26 cellular contexts compared by ENCODE assay signal in genomic region chr1:16095447-16095846, GRCh38. TPM values are rescaled to one million over a fixed set of nuclear protein-coding genes. Genes with fewer than 3 reads are reported as not detected.
DNase-seq lines count a peak whose midpoint lies in the region; ATAC-seq and TF ChIP-seq lines count a peak whose summit lies in the region.
"Had no signal": no experiment of that assay in that cellular context is flagged by ENCODE, and none has a peak within 500 bp of the region (broad histone marks: within the 10 kb centered on the region; RNA-seq: fewer than 3 reads in every experiment).

No MANE protein-coding gene starts in this region.

- H4K8ac ChIP-seq in IMR-90 (ENCODE audit: low read depth in 2 of 2, low read length in 2 of 2): no peak overlapping the region
- H4K8ac ChIP-seq in mesenchymal stem cell (ENCODE audit: low read length): no peak overlapping the region

- no TSS peak for BruUV-seq in IMR-90 (replicated peaks; lab: Mats Ljungman, UMichigan)
- no TSS peak for BruUV-seq in MCF 10A (replicated peaks; lab: Mats Ljungman, UMichigan)

- H3K23ac ChIP-seq in IMR-90 (ENCODE audit: low read depth, low read length) (no peak overlapping the region), mesenchymal stem cell (ENCODE audit: low read length in 2 of 2) (no peak overlapping the region)

- H2BK20ac ChIP-seq in IMR-90 (ENCODE audit: low read depth, low read length): no peak overlapping the region

- H2BK15ac ChIP-seq in IMR-90 (ENCODE audit: low read depth, low read length) (no peak overlapping the region), mesenchymal stem cell (ENCODE audit: low read depth, poor library complexity, severe bottlenecking) (peak overlapping the region; percentile 26)

- no peaks in the 10 kb centered on the region for H3K9me3 Mint-ChIP-seq in MCF 10A (ENCODE audit: unreplicated experiment)
- H3K9me3 Mint-ChIP-seq: CD8-positive, alpha-beta T cell had no signal

- POLR2A ChIA-PET in IMR-90 (lab: Charles Lee; ENCODE audit: unreplicated experiment) (no interaction called here), MCF 10A (lab: Yijun Ruan, JAX) (no interaction called here)

- H4K5ac ChIP-seq in IMR-90 (ENCODE audit: low read depth, low read length): no peak overlapping the region

- H3K79me1 ChIP-seq in IMR-90 (ENCODE audit: low read depth in 1 of 2, low read length in 2 of 2): no peaks in the 10 kb centered on the region
- H3K79me1 ChIP-seq in mesenchymal stem cell (replicated peaks; ENCODE audit: low read length, poor library complexity, severe bottlenecking): no peaks in the 10 kb centered on the region

- in situ Hi-C loops in IMR-90 (cut with MboI; ENCODE audit: low sequenced_read_pairs): no loop called here

- no peak overlapping the region for H4K91ac ChIP-seq in IMR-90 (ENCODE audit: insufficient read depth, low read depth, low read length)
- H4K91ac ChIP-seq in mesenchymal stem cell (ENCODE audit: low read length): no peak overlapping the region

- no peak overlapping the region for H3K27ac Mint-ChIP-seq in MCF 10A (ENCODE audit: low read depth, unreplicated experiment)
- H3K27ac Mint-ChIP-seq: CD8-positive, alpha-beta T cell had no signal

- no peak overlapping the region for H3K4ac ChIP-seq in IMR-90 (ENCODE audit: low read depth, low read length)
- H3K4ac ChIP-seq in mesenchymal stem cell (ENCODE audit: low read depth in 1 of 2, low read length in 2 of 2): no peak overlapping the region

- H3K4me1 Mint-ChIP-seq in MCF 10A (ENCODE audit: insufficient read depth, unreplicated experiment): no peaks in the 10 kb centered on the region

- H2BK5ac ChIP-seq in IMR-90 (ENCODE audit: low read depth, low read length, poor library complexity, severe bottlenecking) (no peak overlapping the region), mesenchymal stem cell (ENCODE audit: low read depth, low read length, poor library complexity, severe bottlenecking) (no peak overlapping the region)

- H3K18ac ChIP-seq in IMR-90 (ENCODE audit: low read depth, low read length) (no peak overlapping the region), mesenchymal stem cell (ENCODE audit: low read depth in 1 of 2, low read length in 2 of 2) (no peak overlapping the region)

- no peak for ATAC-seq in IMR-90 (ENCODE audit: low read depth)
- ATAC-seq: A549; CD8-positive, alpha-beta T cell had no signal

- TF ChIP-seq CTCF in IMR-90 (conservative IDR thresholded peaks at IDR 0.05; ENCODE audit: low read depth, low read length) (no peak), MCF 10A (IDR thresholded peaks at IDR 0.05; ENCODE audit: unreplicated experiment) (no peak)

- H3K9me1 ChIP-seq in IMR-90 (ENCODE audit: insufficient read depth, low read length): no peaks in the 10 kb centered on the region

- H3K36me3 ChIP-seq in IMR-90 (ENCODE audit: control insufficient read depth, insufficient read depth, low read length) (no peaks in the 10 kb centered on the region), mesenchymal stem cell (ENCODE audit: control insufficient read depth in 1 of 2, insufficient read depth in 2 of 2, low read depth in 1 of 2, low read length in 2 of 2) (no peaks in the 10 kb centered on the region)
- H3K36me3 ChIP-seq: MG63, SJSA1 had no signal

- H3K4me3 ChIP-seq in IMR-90 (ENCODE audit: insufficient read depth, low read depth, low read length) (no peak overlapping the region), mesenchymal stem cell (ENCODE audit: insufficient read depth in 1 of 2, low read depth in 1 of 2, low read length in 2 of 2) (no peak overlapping the region)
- H3K4me3 ChIP-seq: A549, MG63, PC-9, SJSA1 had no signal

- CTCF ChIA-PET in IMR-90 (lab: Yijun Ruan, JAX): no interaction called here
- CTCF ChIA-PET in MCF 10A (lab: Yijun Ruan, JAX): no interaction called here

- H3K14ac ChIP-seq in IMR-90 (replicated peaks; ENCODE audit: low read depth, low read length) (no peak overlapping the region), mesenchymal stem cell (ENCODE audit: low read length in 2 of 2) (no peak overlapping the region)

- peaks cover 7% of the 10 kb centered on the region; the same call in 1 of the 2 replicates for H3K27me3 ChIP-seq in IMR-90 (ENCODE audit: control insufficient read depth, insufficient read depth, low read length)
- peaks cover 0 to 75% of the 10 kb centered on the region in 2 experiments for H3K27me3 ChIP-seq in mesenchymal stem cell (ENCODE audit: control insufficient read depth in 1 of 2, insufficient read depth in 1 of 2, low read length in 2 of 2)
- H3K27me3 ChIP-seq: MG63, SJSA1 had no signal

- H2AFZ ChIP-seq in IMR-90 (replicated peaks; ENCODE audit: low read length, poor library complexity) (peak overlapping the region; percentile 43), mesenchymal stem cell (ENCODE audit: low read depth, low read length) (no peak overlapping the region)
- H2AFZ ChIP-seq: PC-9 had no signal

- peaks cover 4% of the 10 kb centered on the region for H3K4me1 ChIP-seq in IMR-90 (ENCODE audit: control insufficient read depth, insufficient read depth, low read length)
- H3K4me1 ChIP-seq in mesenchymal stem cell (ENCODE audit: control insufficient read depth, insufficient read depth, low read depth, low read length): peaks cover 4% of the 10 kb centered on the region
- H3K4me1 ChIP-seq: SJSA1 had no signal

- H3K9me3 ChIP-seq in IMR-90 (ENCODE audit: control insufficient read depth, insufficient read depth, low read length) (no peaks in the 10 kb centered on the region), mesenchymal stem cell (ENCODE audit: control insufficient read depth, low read length) (no peaks in the 10 kb centered on the region)
- H3K9me3 ChIP-seq: A549, Caco-2, MG63 had no signal

- H3K27me3 Mint-ChIP-seq in MCF 10A (ENCODE audit: insufficient read depth, unreplicated experiment): peaks cover 25% of the 10 kb centered on the region

- no peak overlapping the region for H2BK120ac ChIP-seq in IMR-90 (ENCODE audit: low read depth, low read length)
- H2BK120ac ChIP-seq in mesenchymal stem cell (ENCODE audit: low read depth, low read length): no peak overlapping the region

- no peak overlapping the region for H3K56ac ChIP-seq in IMR-90 (ENCODE audit: extremely low read depth, insufficient read depth, low read length)

- H3K36me3 Mint-ChIP-seq in MCF 10A (ENCODE audit: insufficient read depth, unreplicated experiment): peaks cover 5% of the 10 kb centered on the region
- H3K36me3 Mint-ChIP-seq: CD8-positive, alpha-beta T cell had no signal

- 80% methylated on average over 2 of the region's 9 CpGs; no CpG with 5 or more reads in 1 of the 2 experiments for WGBS in IMR-90 (ENCODE audit: extremely low coverage in 2 of 2, insufficient read length in 1 of 2), 2 experiments
- WGBS in mesenchymal stem cell: 84% methylated on average over 9 of the region's 9 CpGs

- no peaks in the 10 kb centered on the region for H4K20me1 ChIP-seq in IMR-90 (ENCODE audit: insufficient read depth, low read length)

- H3K27ac ChIP-seq in IMR-90 (ENCODE audit: insufficient read depth, low read length) (no peak overlapping the region), mesenchymal stem cell (ENCODE audit: low read length, poor library complexity, severe bottlenecking) (no peak overlapping the region)
- H3K27ac ChIP-seq: A549, HL-60, PC-9, SJSA1 had no signal

- H3K4me3 Mint-ChIP-seq in MCF 10A (ENCODE audit: unreplicated experiment): no peak overlapping the region
- H3K4me3 Mint-ChIP-seq: CD8-positive, alpha-beta T cell had no signal

- dilution Hi-C loops in IMR-90 (cut with HindIII; ENCODE audit: low sequenced_read_pairs, unreplicated experiment): no loop called here

- no peak for DNase-seq in IMR-90
- peak; percentile 13 for DNase-seq in epidermal melanocyte (ENCODE audit: insufficient read length, low spot score)
- no peak for DNase-seq in mesenchymal stem cell
- DNase-seq in retina: peak; percentile 1
- DNase-seq in MCF 10A (ENCODE audit: unreplicated experiment): no peak
- DNase-seq in AG08396 (ENCODE audit: low spot score): no peak
- DNase-seq in activated effector memory CD4-positive, alpha-beta T cell treated with anti-CD3 and anti-CD28 coated beads, Interleukin-2, amount 50 U/mL, for 16 hours: no peak
- DNase-seq: C1 segment of cervical spinal cord; CD8-positive, alpha-beta T cell; GDM1; GOT3; HCEC 1CT; Kasumi-1; MG63; NCI-H2029; NCI-H446; NCI-H524 treated with DMSO at 0.1 percent for 48 hours; NCI-H82; NK-92 treated with Interleukin-12 subunit alpha and Interleukin-12 subunit beta, amount 100 ng/mL, for 24 hours; PC-9; Right ventricle myocardium superior; RPMI8226 had no signal

- no peak overlapping the region for H3K4me2 ChIP-seq in IMR-90 (ENCODE audit: low read depth, low read length)
- H3K4me2 ChIP-seq in mesenchymal stem cell (ENCODE audit: low read length, poor library complexity, severe bottlenecking): no peak overlapping the region
- H3K4me2 ChIP-seq: A549, PC-9 had no signal

- no peak overlapping the region for H3K9ac ChIP-seq in IMR-90 (ENCODE audit: low read depth, low read length)
- H3K9ac ChIP-seq in mesenchymal stem cell (ENCODE audit: low read length): no peak overlapping the region

- H2BK12ac ChIP-seq in mesenchymal stem cell (ENCODE audit: low read length in 2 of 2): no peak overlapping the region

- intact Hi-C loops in IMR-90 (cut with micrococcal nuclease): no loop called here
- intact Hi-C loops in MCF 10A (cut with micrococcal nuclease): no loop called here

- no peak for TF ChIP-seq POLR2A in IMR-90 (IDR thresholded peaks at IDR 0.05; ENCODE audit: low read depth, low read length)

- H2AK9ac ChIP-seq in IMR-90 (replicated peaks; ENCODE audit: low read depth, low read length, poor library complexity): no peak overlapping the region

- no peak overlapping the region for H2AK5ac ChIP-seq in IMR-90 (ENCODE audit: low read depth, low read length)
- no peak overlapping the region for H2AK5ac ChIP-seq in mesenchymal stem cell (ENCODE audit: low read length, severe bottlenecking)

- no peak for TF ChIP-seq RAD21 in IMR-90 (IDR thresholded peaks at IDR 0.05; ENCODE audit: low read length)

TF ChIP-seq in IMR-90, 13 proteins besides CTCF, POLR2A, EP300 and RAD21 (continues in another document):
- TF ChIP-seq MAZ (IDR thresholded peaks at IDR 0.05; ENCODE audit: borderline replicate concordance, low read depth, low read length): no peak
- no peak for TF ChIP-seq FOS (IDR thresholded peaks at IDR 0.05; ENCODE audit: low read depth, low read length)
- TF ChIP-seq NFE2L2 (IDR thresholded peaks at IDR 0.05; ENCODE audit: low read depth, low read length): no peak

RNA-seq across cellular contexts. Expression of gene FAM131C, which starts 22.0 kb away (rescaled TPM):
- total RNA-seq in IMR-90 (2012; rRNA removed) (0.18 and 0.28 TPM in 2 replicates), MCF 10A (2022) (0.20 TPM in 1 of 2 replicates, not detected in the other)
- 0.56 and 1.0 TPM in 2 replicates for polyA plus RNA-seq in IMR-90 (2012; rRNA removed)
- 0.57 and 1.4 TPM in 2 replicates for polyA plus RNA-seq in IMR-90 (2012; cell fraction: cytosol; rRNA removed)
- polyA plus RNA-seq in IMR-90 (2012; cell fraction: nucleus; rRNA removed; ENCODE audit: low replicate concordance): 0.32 and 0.89 TPM in 2 replicates
- polyA plus RNA-seq in mesenchymal stem cell (2013, experiment 1 of 2): 0.37 TPM
- polyA plus RNA-seq in mesenchymal stem cell (2013, experiment 2 of 2): 0.44 TPM
- total RNA-seq: CD8-positive, alpha-beta T cell had no signal

RNA-seq across cellular contexts. Expression of gene CLCNKB, which starts 51.9 kb away (rescaled TPM):
- not detected in 2 replicates for total RNA-seq in IMR-90 (2012; rRNA removed)
- polyA plus RNA-seq in IMR-90 (2012; rRNA removed): 0.09 and 0.11 TPM in 2 replicates
- 0.14 and 0.41 TPM in 2 replicates for polyA plus RNA-seq in IMR-90 (2012; cell fraction: cytosol; rRNA removed)
- 0.70 and 0.76 TPM in 2 replicates for polyA plus RNA-seq in IMR-90 (2012; cell fraction: nucleus; rRNA removed; ENCODE audit: low replicate concordance)
- polyA plus RNA-seq in mesenchymal stem cell (2013, experiment 1 of 2): 0.43 TPM
- polyA plus RNA-seq in mesenchymal stem cell (2013, experiment 2 of 2): 0.32 TPM
- total RNA-seq in MCF 10A (2022): not detected in 2 replicates
- total RNA-seq: Caco-2; CD8-positive, alpha-beta T cell; SJSA1 had no signal

Comparison
In these comparisons a context has a peak if more than half of its experiments do, and no peak if none do; other contexts are left out.
1. DNase-seq: peak in epidermal melanocyte (single experiment) and retina (single experiment); none in IMR-90 (single experiment), mesenchymal stem cell (single experiment), MCF 10A (single experiment), AG08396 (single experiment) and activated effector memory CD4-positive, alpha-beta T cell treated with anti-CD3 and anti-CD28 coated beads, Interleukin-2, amount 50 U/mL, for 16 hours (single experiment).